In the genomic region with DNA sequence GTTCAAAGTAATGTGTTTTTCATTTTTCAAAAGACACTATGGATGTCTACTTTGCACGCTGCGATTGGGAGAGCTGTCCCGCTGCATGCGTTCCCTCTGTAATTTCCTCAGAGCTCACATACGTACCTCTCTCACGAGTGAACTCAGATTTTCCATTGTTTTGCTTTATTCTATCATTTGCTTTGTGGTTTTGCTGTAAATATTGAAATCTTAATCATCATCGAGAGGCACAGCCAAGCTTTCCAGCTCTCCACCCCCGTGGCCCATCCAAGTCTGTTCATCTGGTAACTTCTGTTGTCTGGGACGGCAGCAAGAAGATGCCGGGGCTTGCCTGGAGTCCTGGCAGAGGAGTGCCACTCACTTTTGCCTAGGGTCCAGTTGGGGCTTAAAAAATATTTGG, we compare ENCODE assay signal across 21 cellular contexts. TPM values are rescaled to one million over a fixed set of nuclear protein-coding genes. Genes with fewer than 3 reads are reported as not detected.
DNase-seq lines count a peak whose midpoint lies in the region; ATAC-seq, FAIRE-seq and TF ChIP-seq lines count a peak whose summit lies in the region.
"Had no signal": no experiment of that assay in that cellular context is flagged by ENCODE, and none has a peak within 500 bp of the region (broad histone marks: within the 10 kb centered on the region; RNA-seq: fewer than 3 reads in every experiment).

No MANE protein-coding gene starts in this region.

- H3K9me2 ChIP-seq in GM23248 (ENCODE audit: insufficient read depth), result no peaks in the 10 kb centered on the region

- H3K27ac Mint-ChIP-seq in activated CD8-positive, alpha-beta T cell treated with anti-CD3 and anti-CD28 coated beads for 36 hours, result peak overlapping the region; percentile 67
- H3K27ac Mint-ChIP-seq in activated CD8-positive, alpha-beta T cell treated with anti-CD3 and anti-CD28 coated beads, Interleukin-2, amount 10 ng/mL, durations not matched to agents 7 days and 5 days, result no peak overlapping the region
- H3K27ac Mint-ChIP-seq in astrocyte (ENCODE audit: unreplicated experiment), result no peak overlapping the region
- H3K27ac Mint-ChIP-seq: dendritic cell treated with granulocyte-macrophage colony-stimulating factor and Interleukin-4, amounts not matched to agents 40 ng/mL and 50 ng/mL, for 4 days had no signal

- H3K27ac ChIP-seq in GM23248 (no peak overlapping the region), astrocyte (ENCODE audit: low read depth, low read length) (no peak overlapping the region)
- H3K27ac ChIP-seq: left lung, SJCRH30, thoracic aorta had no signal

- CTCF ChIA-PET in activated CD8-positive, alpha-beta T cell treated with anti-CD3 and anti-CD28 coated beads for 36 hours (lab: Charles Lee), result interaction anchor here (2.0 kb wide), 2 partner anchors 69 to 89 kb away, joined by 5 to 11 read pairs; no protein-coding TSS in a partner anchor
- CTCF ChIA-PET in activated CD8-positive, alpha-beta T cell treated with anti-CD3 and anti-CD28 coated beads, Interleukin-2, amount 10 ng/mL, durations not matched to agents 7 days and 5 days (lab: Charles Lee), result interaction anchor here (0.7 to 1.7 kb wide), 2 partner anchors 22 to 224 kb away, joined by 4 to 7 read pairs; no protein-coding TSS in a partner anchor

- H3K4me2 ChIP-seq in GM23248 (ENCODE audit: unreplicated experiment), result peak overlapping the region; percentile 27
- no peak overlapping the region for H3K4me2 ChIP-seq in astrocyte (ENCODE audit: low read length)

- WGBS in GM23248 (ENCODE audit: low coverage in 1 of 2, low lambda C conversion rate in 2 of 2, missing lambda C conversion rate in 2 of 2), 2 experiments, result 22 to 26% methylated on average over 10 of the region's 10 CpGs

- H2AFZ ChIP-seq in GM23248, result no peak overlapping the region
- H2AFZ ChIP-seq in astrocyte (ENCODE audit: low read depth, low read length), result no peak overlapping the region

- 0 out of 2 replicates have a peak overlapping the region, but pooled peaks have one; percentile 3 for H3K9ac ChIP-seq in GM23248
- H3K9ac ChIP-seq in astrocyte (ENCODE audit: low read length), result no peak overlapping the region

- H3K9me3 ChIP-seq in GM23248 (ENCODE audit: low read depth) (no peaks in the 10 kb centered on the region), astrocyte (ENCODE audit: insufficient read depth, low read depth, low read length) (no peaks in the 10 kb centered on the region), mucosa of descending colon (no peaks in the 10 kb centered on the region)
- H3K9me3 ChIP-seq: left lung, SJCRH30, thoracic aorta had no signal

- no peaks in the 10 kb centered on the region for H3K79me2 ChIP-seq in GM23248 (ENCODE audit: insufficient read depth)
- no peaks in the 10 kb centered on the region for H3K79me2 ChIP-seq in astrocyte (ENCODE audit: insufficient read depth, low read length)

- POLR2A ChIA-PET in activated CD8-positive, alpha-beta T cell treated with anti-CD3 and anti-CD28 coated beads for 36 hours (lab: Charles Lee), result interaction anchor here (3.1 kb wide), 1 partner anchor 11 kb away, joined by 10 read pairs; no protein-coding TSS in a partner anchor
- POLR2A ChIA-PET in activated CD8-positive, alpha-beta T cell treated with anti-CD3 and anti-CD28 coated beads, Interleukin-2, amount 10 ng/mL, durations not matched to agents 7 days and 5 days (lab: Charles Lee), result interaction anchor here (1.0 kb wide), 1 partner anchor 23 kb away, joined by 4 read pairs; a partner anchor contains a TSS

- peaks cover 20% of the 10 kb centered on the region for H3K4me1 Mint-ChIP-seq in activated CD8-positive, alpha-beta T cell treated with anti-CD3 and anti-CD28 coated beads for 36 hours (ENCODE audit: low read depth)
- peaks cover 5% of the 10 kb centered on the region for H3K4me1 Mint-ChIP-seq in activated CD8-positive, alpha-beta T cell treated with anti-CD3 and anti-CD28 coated beads, Interleukin-2, amount 10 ng/mL, durations not matched to agents 7 days and 5 days (ENCODE audit: low read depth)
- H3K4me1 Mint-ChIP-seq in astrocyte (ENCODE audit: low read depth, unreplicated experiment), result no peaks in the 10 kb centered on the region

- H3K4me3 Mint-ChIP-seq in activated CD8-positive, alpha-beta T cell treated with anti-CD3 and anti-CD28 coated beads for 36 hours, result no peak overlapping the region
- H3K4me3 Mint-ChIP-seq in activated CD8-positive, alpha-beta T cell treated with anti-CD3 and anti-CD28 coated beads, Interleukin-2, amount 10 ng/mL, durations not matched to agents 7 days and 5 days, result no peak overlapping the region
- H3K4me3 Mint-ChIP-seq in astrocyte (ENCODE audit: unreplicated experiment), result no peak overlapping the region
- H3K4me3 Mint-ChIP-seq: dendritic cell treated with granulocyte-macrophage colony-stimulating factor and Interleukin-4, amounts not matched to agents 40 ng/mL and 50 ng/mL, for 4 days had no signal

- H3F3A ChIP-seq in GM23248 (ENCODE audit: insufficient read depth), result no peaks in the 10 kb centered on the region

- peak; percentile 45 for ATAC-seq in activated CD8-positive, alpha-beta T cell treated with anti-CD3 and anti-CD28 coated beads for 36 hours
- no peak for ATAC-seq in activated CD8-positive, alpha-beta T cell treated with anti-CD3 and anti-CD28 coated beads, Interleukin-2, amount 10 ng/mL, durations not matched to agents 7 days and 5 days
- no peak for ATAC-seq in mucosa of descending colon
- ATAC-seq: left lung had no signal

- H3K4me3 ChIP-seq in GM23248 (no peak overlapping the region), astrocyte (ENCODE audit: insufficient read depth, low read depth, low read length) (no peak overlapping the region), mucosa of descending colon (no peak overlapping the region)
- H3K4me3 ChIP-seq: left lung, SJCRH30, thoracic aorta had no signal

- FAIRE-seq in astrocyte (lab: Jason Lieb, UNC), result no peak
- FAIRE-seq: TTC549 had no signal

- no peaks in the 10 kb centered on the region for H4K20me1 ChIP-seq in GM23248 (ENCODE audit: insufficient read depth)
- H4K20me1 ChIP-seq in astrocyte (ENCODE audit: insufficient read depth, low read length), result no peaks in the 10 kb centered on the region

- DNase-seq in activated CD8-positive, alpha-beta T cell treated with anti-CD3 and anti-CD28 coated beads for 36 hours, result peak; percentile 28
- DNase-seq in activated CD8-positive, alpha-beta T cell treated with anti-CD3 and anti-CD28 coated beads, Interleukin-2, amount 10 ng/mL, durations not matched to agents 7 days and 5 days, result no peak
- DNase-seq in GM23248 (peak; percentile 79), astrocyte (ENCODE audit: low read depth) (peak; percentile 39), non-pigmented ciliary epithelial cell (ENCODE audit: low read depth) (peak; percentile 17), mucosa of descending colon (no peak), germinal center (ENCODE audit: low spot score) (no peak)
- no peak for DNase-seq in activated CD8-positive, alpha-beta memory T cell treated with anti-CD3 and anti-CD28 coated beads for 24 hours
- DNase-seq: activated CD8-positive, alpha-beta memory T cell treated with anti-CD3 and anti-CD28 coated beads, Interleukin-2, amount 50 U/mL, for 4 hours; erythroblast; hypothalamus; Karpas-422; NCI-H1417; NCI-H446; retina; SJCRH30 had no signal

- TF ChIP-seq CTCF in activated CD8-positive, alpha-beta T cell treated with anti-CD3 and anti-CD28 coated beads for 36 hours (IDR thresholded peaks at IDR 0.05), result no peak
- TF ChIP-seq CTCF in astrocyte (IDR thresholded peaks at IDR 0.05; ENCODE audit: insufficient read depth, low read depth, low read length), result no peak
- TF ChIP-seq CTCF in mucosa of descending colon (IDR thresholded peaks at IDR 0.05), result no peak

- H3K4me1 ChIP-seq in GM23248 (ENCODE audit: insufficient read depth) (no peaks in the 10 kb centered on the region; the same call in 1 of the 2 replicates), astrocyte (ENCODE audit: insufficient read depth, low read length) (no peaks in the 10 kb centered on the region), mucosa of descending colon (ENCODE audit: low read depth) (peaks cover under 1% of the 10 kb centered on the region)

- H3K27me3 Mint-ChIP-seq in activated CD8-positive, alpha-beta T cell treated with anti-CD3 and anti-CD28 coated beads for 36 hours, result no peaks in the 10 kb centered on the region
- no peaks in the 10 kb centered on the region for H3K27me3 Mint-ChIP-seq in activated CD8-positive, alpha-beta T cell treated with anti-CD3 and anti-CD28 coated beads, Interleukin-2, amount 10 ng/mL, durations not matched to agents 7 days and 5 days (ENCODE audit: low read depth)
- H3K27me3 Mint-ChIP-seq in astrocyte (ENCODE audit: low read depth, unreplicated experiment), result peaks cover 2% of the 10 kb centered on the region
- H3K27me3 Mint-ChIP-seq: dendritic cell treated with granulocyte-macrophage colony-stimulating factor and Interleukin-4, amounts not matched to agents 40 ng/mL and 50 ng/mL, for 4 days had no signal

- H3K36me3 ChIP-seq in GM23248 (ENCODE audit: low read depth) (no peaks in the 10 kb centered on the region), astrocyte (ENCODE audit: insufficient read depth, low read length) (no peaks in the 10 kb centered on the region), mucosa of descending colon (ENCODE audit: low read depth) (no peaks in the 10 kb centered on the region)

- H3K27me3 ChIP-seq in GM23248 (replicated peaks; ENCODE audit: insufficient read depth) (no peaks in the 10 kb centered on the region), astrocyte (ENCODE audit: insufficient read depth, low read length) (no peaks in the 10 kb centered on the region)
- H3K27me3 ChIP-seq: left lung, SJCRH30 had no signal

- intact Hi-C loops in activated CD8-positive, alpha-beta T cell treated with anti-CD3 and anti-CD28 coated beads for 36 hours (cut with micrococcal nuclease), result no loop called here
- intact Hi-C loops in mucosa of descending colon (cut with DNase I, micrococcal nuclease), result no loop called here

- in situ Hi-C loops in GM23248 (cut with MboI), result no loop called here

- peaks cover 26% of the 10 kb centered on the region for H3K36me3 Mint-ChIP-seq in activated CD8-positive, alpha-beta T cell treated with anti-CD3 and anti-CD28 coated beads for 36 hours (ENCODE audit: low read depth)
- peaks cover 44% of the 10 kb centered on the region for H3K36me3 Mint-ChIP-seq in activated CD8-positive, alpha-beta T cell treated with anti-CD3 and anti-CD28 coated beads, Interleukin-2, amount 10 ng/mL, durations not matched to agents 7 days and 5 days (ENCODE audit: low read depth)
- H3K36me3 Mint-ChIP-seq in astrocyte (ENCODE audit: low read depth, unreplicated experiment), result peaks cover 10% of the 10 kb centered on the region

- no peaks in the 10 kb centered on the region for H3K9me3 Mint-ChIP-seq in activated CD8-positive, alpha-beta T cell treated with anti-CD3 and anti-CD28 coated beads for 36 hours
- H3K9me3 Mint-ChIP-seq in activated CD8-positive, alpha-beta T cell treated with anti-CD3 and anti-CD28 coated beads, Interleukin-2, amount 10 ng/mL, durations not matched to agents 7 days and 5 days (ENCODE audit: insufficient read depth), result no peaks in the 10 kb centered on the region
- H3K9me3 Mint-ChIP-seq in astrocyte (ENCODE audit: unreplicated experiment), result no peaks in the 10 kb centered on the region
- H3K9me3 Mint-ChIP-seq: dendritic cell treated with granulocyte-macrophage colony-stimulating factor and Interleukin-4, amounts not matched to agents 40 ng/mL and 50 ng/mL, for 4 days had no signal

RNA-seq across cellular contexts. Expression of a gene that starts 21.1 kb away (rescaled TPM):
- 100 to 1,000 TPM; 209 to 213 TPM for total RNA-seq in activated CD8-positive, alpha-beta T cell treated with anti-CD3 and anti-CD28 coated beads for 36 hours
- 100 to 1,000 TPM; 407 to 476 TPM for total RNA-seq in activated CD8-positive, alpha-beta T cell treated with anti-CD3 and anti-CD28 coated beads, Interleukin-2, amount 10 ng/mL, durations not matched to agents 7 days and 5 days
- total RNA-seq in GM23248 (2014; rRNA removed; shearing (Covaris generic)), result not detected in 2 replicates
- polyA plus RNA-seq in GM23248 (2016; fragmentation: Nextera tagmentation; extraction: Ambion mirVana), result 0.20 TPM in 1 of 2 replicates, not detected in the other
- total RNA-seq in astrocyte (54.8 and 61.7 TPM in 2 replicates), mucosa of descending colon (100 to 1,000 TPM in 2 of 3 donors, 10 to 100 TPM in 1; 53.8 to 108 (median 105) TPM)

RNA-seq across cellular contexts. Expression of a gene that starts 23.1 kb away (rescaled TPM):
- 100 to 1,000 TPM; 182 to 197 TPM for total RNA-seq in activated CD8-positive, alpha-beta T cell treated with anti-CD3 and anti-CD28 coated beads for 36 hours
- 100 to 1,000 TPM; 258 to 278 TPM for total RNA-seq in activated CD8-positive, alpha-beta T cell treated with anti-CD3 and anti-CD28 coated beads, Interleukin-2, amount 10 ng/mL, durations not matched to agents 7 days and 5 days
- not detected in 2 replicates for total RNA-seq in GM23248 (2014; rRNA removed; shearing (Covaris generic))
- 0.09 TPM in 1 of 2 replicates, not detected in the other for polyA plus RNA-seq in GM23248 (2016; fragmentation: Nextera tagmentation; extraction: Ambion mirVana)
- total RNA-seq in astrocyte (0.27 and 0.38 TPM in 2 replicates), mucosa of descending colon (10 to 100 TPM in 1 of 3 donors, 1 to 10 TPM in 2; 6.0 to 11.4 (median 8.5) TPM)
- total RNA-seq: myocyte had no signal

RNA-seq across cellular contexts. Expression of a gene that starts 38.7 kb away (rescaled TPM):
- under 1 TPM in 1 of 2 experiments, not detected in 1; 0.51 TPM for total RNA-seq in activated CD8-positive, alpha-beta T cell treated with anti-CD3 and anti-CD28 coated beads for 36 hours
- not detected for total RNA-seq in activated CD8-positive, alpha-beta T cell treated with anti-CD3 and anti-CD28 coated beads, Interleukin-2, amount 10 ng/mL, durations not matched to agents 7 days and 5 days
- total RNA-seq in GM23248 (2014; rRNA removed; shearing (Covaris generic)), result not detected in 2 replicates
- polyA plus RNA-seq in GM23248 (2016; fragmentation: Nextera tagmentation; extraction: Ambion mirVana), result not detected in 2 replicates
- total RNA-seq in astrocyte, result not detected in 2 replicates
- not detected for total RNA-seq in mucosa of descending colon
- total RNA-seq: left lung, myocyte, SJCRH30, thoracic aorta had no signal

Comparison
In these comparisons a context has a peak if more than half of its experiments do, and no peak if none do; other contexts are left out.
1. DNase-seq: peak in activated CD8-positive, alpha-beta T cell treated with anti-CD3 and anti-CD28 coated beads for 36 hours (single experiment), GM23248 (single experiment), astrocyte (single experiment) and non-pigmented ciliary epithelial cell (single experiment); none in activated CD8-positive, alpha-beta T cell treated with anti-CD3 and anti-CD28 coated beads, Interleukin-2, amount 10 ng/mL, durations not matched to agents 7 days and 5 days (single experiment), activated CD8-positive, alpha-beta memory T cell treated with anti-CD3 and anti-CD28 coated beads for 24 hours (single experiment), mucosa of descending colon (0 of 3) and germinal center (single experiment).
2. RNA of a gene that starts 21.1 kb away (total RNA-seq): 407 to 476 TPM in activated CD8-positive, alpha-beta T cell treated with anti-CD3 and anti-CD28 coated beads, Interleukin-2, amount 10 ng/mL, durations not matched to agents 7 days and 5 days, 209 to 213 TPM in activated CD8-positive, alpha-beta T cell treated with anti-CD3 and anti-CD28 coated beads for 36 hours, 53.8 to 108 TPM in mucosa of descending colon and 54.8 to 61.7 TPM in astrocyte; not detected in GM23248; every median in the first group is over 10 times any median in the second.
3. RNA of a gene that starts 23.1 kb away (total RNA-seq): 258 to 278 TPM in activated CD8-positive, alpha-beta T cell treated with anti-CD3 and anti-CD28 coated beads, Interleukin-2, amount 10 ng/mL, durations not matched to agents 7 days and 5 days and 182 to 197 TPM in activated CD8-positive, alpha-beta T cell treated with anti-CD3 and anti-CD28 coated beads for 36 hours; 6.0 to 11.4 TPM in mucosa of descending colon, 0.27 to 0.38 TPM in astrocyte and not detected in GM23248; every median in the first group is over 10 times any median in the second.